ENCODE assay signal across 2 cellular contexts in genomic region chr4:73715659-73716058, GRCh38.
TF ChIP-seq lines count a peak whose summit lies in the region.

No MANE protein-coding gene starts in this region.

TF ChIP-seq in SK-N-SH treated with all-trans-retinoic acid at 6 μM for 48 hours, 23 proteins besides CTCF, POLR2A, EP300 and RAD21 (continued from another document):
- TF ChIP-seq PATZ1 (CRISPR knock-in tag; IDR thresholded peaks at IDR 0.05; ENCODE audit: borderline replicate concordance) (no peak), ZNF70 (CRISPR knock-in tag; IDR thresholded peaks at IDR 0.05) (no peak)

TF ChIP-seq in K562, 482 proteins besides CTCF, POLR2A, EP300 and RAD21 (continued from another document):
- TF ChIP-seq PKNOX1 (IDR thresholded peaks at IDR 0.05) = peak; percentile 83
